ENCODE assay signal across 8 cellular contexts in genomic region chr4:39976945-39977488, GRCh38. TPM values are rescaled to one million over a fixed set of nuclear protein-coding genes. Genes with fewer than 3 reads are reported as not detected.
DNase-seq lines count a peak whose midpoint lies in the region.

No MANE protein-coding gene starts in this region.

- H3K4me2 ChIP-seq in GM23248 (ENCODE audit: unreplicated experiment) (peak overlapping the region; percentile 78), mesendoderm (ENCODE audit: low read length) (peak overlapping the region; percentile 9)

- no peak overlapping the region for H2BK5ac ChIP-seq in mesendoderm (ENCODE audit: low read length)

- peak overlapping the region; percentile 99 for H3K18ac ChIP-seq in mesendoderm (ENCODE audit: low read length)

- no peak overlapping the region for H2AK5ac ChIP-seq in mesendoderm (ENCODE audit: low read length)

- H3K79me2 ChIP-seq in GM23248 (ENCODE audit: insufficient read depth) (peaks cover 50% of the 10 kb centered on the region), mesendoderm (ENCODE audit: control insufficient read depth, insufficient read depth, low read length) (peaks cover 32% of the 10 kb centered on the region)

- H3K4ac ChIP-seq in mesendoderm (ENCODE audit: low read depth, low read length), result peak overlapping the region; percentile 91

- peaks cover 11% of the 10 kb centered on the region; the same call in 1 of the 2 replicates for H3F3A ChIP-seq in GM23248 (ENCODE audit: insufficient read depth)

- H4K8ac ChIP-seq in mesendoderm (ENCODE audit: low read depth, low read length), result peak overlapping the region; percentile 91

- peak overlapping the region; percentile 98 for H3K56ac ChIP-seq in mesendoderm (ENCODE audit: low read length)

- H3K36me3 ChIP-seq in GM23248 (ENCODE audit: low read depth), result peaks cover 17% of the 10 kb centered on the region; the same call in 1 of the 2 replicates
- peaks cover 37% of the 10 kb centered on the region for H3K36me3 ChIP-seq in KOPT-K1 (ENCODE audit: insufficient read depth, low read length)
- H3K36me3 ChIP-seq in mesendoderm (ENCODE audit: control insufficient read depth, insufficient read depth, low read length), result peaks cover 9% of the 10 kb centered on the region

- peak overlapping the region; percentile 76 for H2AFZ ChIP-seq in GM23248

- H3K9ac ChIP-seq in GM23248 (peak overlapping the region; percentile 90), mesendoderm (ENCODE audit: low read length) (peak overlapping the region; percentile 98)

- H3K27ac ChIP-seq in GM23248 (peak overlapping the region; percentile 71), KOPT-K1 (ENCODE audit: low read depth, low read length, poor library complexity, severe bottlenecking) (peak overlapping the region; percentile 93), mesendoderm (ENCODE audit: low read depth, low read length) (peak overlapping the region; percentile 98)

- peak overlapping the region; percentile 77 for H2BK120ac ChIP-seq in mesendoderm (ENCODE audit: low read depth, low read length)

- H3K9me2 ChIP-seq in GM23248 (ENCODE audit: insufficient read depth), result no peaks in the 10 kb centered on the region

- H4K5ac ChIP-seq in mesendoderm (ENCODE audit: low read length), result no peak overlapping the region

- no peak overlapping the region for H2BK15ac ChIP-seq in mesendoderm (replicated peaks; ENCODE audit: low read depth)

- in situ Hi-C loops in GM23248 (cut with MboI), result no loop called here

- H3K9me3 ChIP-seq in GM23248 (ENCODE audit: low read depth) (no peaks in the 10 kb centered on the region), KOPT-K1 (ENCODE audit: insufficient read depth, low read length, poor library complexity, severe bottlenecking) (no peaks in the 10 kb centered on the region)

- no peak overlapping the region for H3K23ac ChIP-seq in mesendoderm (ENCODE audit: low read length)

- H3K4me3 ChIP-seq in GM23248 (peak overlapping the region; percentile 80), mesendoderm (ENCODE audit: low read length) (peak overlapping the region; percentile 91)

- peak; percentile 2 for DNase-seq in GM04504 (ENCODE audit: low read depth)
- peak; percentile 56 for DNase-seq in GM23248
- peak; percentile 53 to 59 for DNase-seq in activated CD4-positive, alpha-beta T cell treated with anti-CD3 and anti-CD28 coated beads, Interleukin-2, amount 50 U/mL, for 48 hours
- DNase-seq in effector CD4-positive, alpha-beta T cell, result peak; percentile 37
- DNase-seq in mesendoderm, result peak; percentile 39
- peak; percentile 24 to 31 for DNase-seq in stimulated activated CD8-positive, alpha-beta memory T cell treated with anti-CD3 and anti-CD28 coated beads, Interleukin-15, amount 100 ng/mL, for 4 hours (ENCODE audit: low read depth in 2 of 2)
- DNase-seq in AML-193 (lab: John Stamatoyannopoulos, UW), result no peak

- 1 to 7% methylated on average over 12 to 43 of the region's 54 CpGs for WGBS in GM23248 (ENCODE audit: low coverage in 1 of 2, low lambda C conversion rate in 2 of 2, missing lambda C conversion rate in 2 of 2), 2 experiments
- no CpG with 5 or more reads among the region's 54 CpGs for WGBS in mesendoderm (ENCODE audit: extremely low coverage, insufficient coverage, low lambda C conversion rate)

- H3K27me3 ChIP-seq in GM23248 (replicated peaks; ENCODE audit: insufficient read depth) (no peaks in the 10 kb centered on the region), mesendoderm (ENCODE audit: insufficient read depth, low read length, poor library complexity) (no peaks in the 10 kb centered on the region)

- H3K4me1 ChIP-seq in GM23248 (ENCODE audit: insufficient read depth) (peaks cover 9% of the 10 kb centered on the region; the same call in 1 of the 2 replicates), mesendoderm (ENCODE audit: control insufficient read depth, low read depth, low read length) (peaks cover 1% of the 10 kb centered on the region)

- peaks cover 9% of the 10 kb centered on the region for H3K79me1 ChIP-seq in mesendoderm (ENCODE audit: low read length)

- H4K20me1 ChIP-seq in GM23248 (ENCODE audit: insufficient read depth), result no peaks in the 10 kb centered on the region

RNA-seq across cellular contexts. Expression of gene PDS5A, which starts 0.7 kb away (rescaled TPM):
- total RNA-seq in GM23248 (2014; rRNA removed; shearing (Covaris generic)), result 56.5 and 57.3 TPM in 2 replicates
- polyA plus RNA-seq in GM23248 (2016; fragmentation: Nextera tagmentation; extraction: Ambion mirVana), result 24.0 and 26.8 TPM in 2 replicates
- 34.7 TPM for polyA plus RNA-seq in mesendoderm (2013, experiment 1 of 2)
- 34.2 TPM for polyA plus RNA-seq in mesendoderm (2013, experiment 2 of 2)

Comparison
In these comparisons a context has a peak if more than half of its experiments do, and no peak if none do; other contexts are left out.
1. DNase-seq: peak in GM04504 (single experiment), GM23248 (single experiment), activated CD4-positive, alpha-beta T cell treated with anti-CD3 and anti-CD28 coated beads, Interleukin-2, amount 50 U/mL, for 48 hours (2 of 2), effector CD4-positive, alpha-beta T cell (single experiment), mesendoderm (single experiment) and stimulated activated CD8-positive, alpha-beta memory T cell treated with anti-CD3 and anti-CD28 coated beads, Interleukin-15, amount 100 ng/mL, for 4 hours (2 of 2); none in AML-193 (0 of 2).
2. Peak in every context shown above with its lines, with median percentiles within 50 percentile points of each other: H3K27ac ChIP-seq.